Comparison of ENCODE assay signal across 10 cellular contexts in genomic region chr9:18791074-18791473, GRCh38.
DNase-seq lines count a peak whose midpoint lies in the region; ATAC-seq and TF ChIP-seq lines count a peak whose summit lies in the region.
"Had no signal": no experiment of that assay in that cellular context is flagged by ENCODE, and none has a peak within 500 bp of the region (broad histone marks: within the 10 kb centered on the region; RNA-seq: fewer than 3 reads in every experiment).

No MANE protein-coding gene starts in this region.

- CTCF ChIA-PET in PC-3 (lab: Charles Lee) = interaction anchor here (0.6 kb wide), 1 partner anchor 26 kb away, joined by 4 read pairs; no protein-coding TSS in a partner anchor

- H3K4me2 ChIP-seq in PC-3 (ENCODE audit: low read length) = no peak overlapping the region

- TF ChIP-seq CTCF in PC-3 (conservative IDR thresholded peaks at IDR 0.05; ENCODE audit: low read depth, low read length) = peak; percentile 59
- peak; percentile 55 for TF ChIP-seq CTCF in fibroblast of villous mesenchyme (IDR thresholded peaks at IDR 0.05; ENCODE audit: insufficient read depth, low read depth, low read length)

- no peaks in the 10 kb centered on the region for H4K20me1 ChIP-seq in PC-3 (ENCODE audit: low read length)

- POLR2A ChIA-PET in PC-3 (lab: Charles Lee; ENCODE audit: unreplicated experiment) = no interaction called here

- intact Hi-C loops in PC-3 (cut with micrococcal nuclease) = no loop called here

- no peak overlapping the region for H3K27ac ChIP-seq in PC-3 (ENCODE audit: low read length)

- no peak overlapping the region for H3K4me3 ChIP-seq in PC-3 (ENCODE audit: low read length)
- H3K4me3 ChIP-seq in fibroblast of villous mesenchyme (ENCODE audit: low read depth, low read length) = no peak overlapping the region

- peak; percentile 76 for ATAC-seq in GM19351 (IDR thresholded peaks at IDR 0.05; ENCODE audit: unreplicated experiment)
- ATAC-seq in PC-3 = peak; percentile 22; the same call in 1 of the 2 replicates

- H3K4me1 ChIP-seq in PC-3 (ENCODE audit: insufficient read depth, low read length) = no peaks in the 10 kb centered on the region

- no peaks in the 10 kb centered on the region for H3K36me3 ChIP-seq in PC-3 (ENCODE audit: low read depth, low read length)

- no peaks in the 10 kb centered on the region for H3F3A ChIP-seq in PC-3 (ENCODE audit: low read length, unreplicated experiment)

- H2AFZ ChIP-seq in PC-3 (ENCODE audit: low read length) = no peak overlapping the region

- no peaks in the 10 kb centered on the region for H3K9me3 ChIP-seq in PC-3 (ENCODE audit: low read length)

- H3K9me2 ChIP-seq in PC-3 (replicated peaks; ENCODE audit: low read length) = no peaks in the 10 kb centered on the region

- H3K9ac ChIP-seq in PC-3 (ENCODE audit: low read length) = no peak overlapping the region

- no TSS peak for BruUV-seq in PC-3 (replicated peaks; lab: Mats Ljungman, UMichigan)

- DNase-seq in A172 (ENCODE audit: low spot score) = peak; percentile 23
- DNase-seq in PC-3 = peak; percentile 43
- DNase-seq in fibroblast of villous mesenchyme (ENCODE audit: low read depth) = peak; percentile 28
- no peak for DNase-seq in GM03348 (ENCODE audit: low spot score)
- no peak for DNase-seq in medulla oblongata (ENCODE audit: extremely low spot score)
- DNase-seq in COLO829 (ENCODE audit: low spot score) = no peak
- DNase-seq in HK-2 (ENCODE audit: unreplicated experiment) = no peak
- DNase-seq: COR-L47, naive B cell had no signal

- no peaks in the 10 kb centered on the region for H3K27me3 ChIP-seq in PC-3 (ENCODE audit: low read length)

- H3K79me2 ChIP-seq in PC-3 (ENCODE audit: low read length) = no peaks in the 10 kb centered on the region

Comparison
In these comparisons a context has a peak if more than half of its experiments do, and no peak if none do; other contexts are left out.
1. DNase-seq: peak in A172 (single experiment), PC-3 (single experiment) and fibroblast of villous mesenchyme (single experiment); none in GM03348 (single experiment), medulla oblongata (single experiment), COLO829 (single experiment) and HK-2 (single experiment).